ENCODE assay signal across 32 cellular contexts in the genomic region with DNA sequence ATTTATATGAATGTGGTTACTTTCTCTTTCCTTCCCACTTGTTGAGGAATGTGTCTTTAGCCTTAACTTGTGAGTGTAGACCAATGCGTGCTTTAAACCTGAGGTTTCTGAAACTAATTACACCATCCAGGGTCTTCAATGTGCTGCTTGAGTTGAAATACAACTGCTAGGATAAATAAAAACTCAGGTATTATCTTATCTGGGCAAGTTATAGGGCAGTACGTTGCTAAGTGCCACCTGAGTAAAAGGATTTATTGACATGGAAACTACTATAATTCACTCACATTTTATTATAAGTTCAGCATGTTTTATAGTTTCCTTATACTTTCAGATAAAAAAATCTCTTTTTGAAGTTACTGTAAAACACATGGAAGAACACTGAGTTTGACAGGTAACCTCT.
"Had no signal": no experiment of that assay in that cellular context is flagged by ENCODE, and none has a peak within 500 bp of the region (broad histone marks: within the 10 kb centered on the region; RNA-seq: fewer than 3 reads in every experiment).

No MANE protein-coding gene starts in this region.

- H3K4me3 ChIP-seq: adrenal gland, ascending aorta, body of pancreas, breast epithelium, cardiac muscle cell had no signal

- H3K4me1 ChIP-seq: adrenal gland, ascending aorta, body of pancreas, breast epithelium had no signal

- DNase-seq: activated effector memory CD4-positive, alpha-beta T cell treated with anti-CD3 and anti-CD28 coated beads, Interleukin-2, amount 50 U/mL, for 16 hours; activated effector memory CD4-positive, alpha-beta T cell treated with Interleukin-2 at 50 U/mL for 16 hours; activated gamma-delta T cell; activated gamma-delta T cell treated with Interleukin-2 at 50 U/mL for 16 hours; activated naive CD4-positive, alpha-beta T cell; activated naive CD4-positive, alpha-beta T cell treated with anti-CD3 and anti-CD28 coated beads for 36 hours; activated naive CD4-positive, alpha-beta T cell treated with anti-CD3 and anti-CD28 coated beads, Interleukin-2, amount 10 ng/mL, durations not matched to agents 7 days and 5 days; activated naive CD4-positive, alpha-beta T cell treated with anti-CD3 and anti-CD28 coated beads, Interleukin-2, amount 50 U/mL, for 16 hours; activated naive CD4-positive, alpha-beta T cell treated with Interleukin-2 at 50 U/mL for 16 hours; activated naive CD8-positive, alpha-beta T cell treated with anti-CD3 and anti-CD28 coated beads for 36 hours; activated naive CD8-positive, alpha-beta T cell treated with anti-CD3 and anti-CD28 coated beads, Interleukin-2, amount 10 ng/mL, durations not matched to agents 7 days and 5 days; activated naive CD8-positive, alpha-beta T cell treated with anti-CD3 and anti-CD28 coated beads, Interleukin-2, amount 50 U/mL, for 24 hours; activated T-cell treated with anti-CD3 and anti-CD28 coated beads, Interleukin-2, amount 50 U/mL, for 1 hour; activated T-cell treated with anti-CD3 and anti-CD28 coated beads, Interleukin-2, amount 50 U/mL, for 24 hours; activated T-cell treated with anti-CD3 and anti-CD28 coated beads, Interleukin-2, amount 50 U/mL, for 4 hours; activated T-cell treated with anti-CD3 and anti-CD28 coated beads, Interleukin-2, amount 50 U/mL, for 48 hours; activated T-cell treated with anti-CD3 and anti-CD28 coated beads, Interleukin-2, amount 50 U/mL, for 72 hours; adrenal gland; amniotic stem cell; amygdala; anterior cingulate cortex; aorta; body of pancreas; brain microvascular endothelial cell; caudate nucleus; central memory CD4-positive, alpha-beta T cell; cerebellar nuclear complex had no signal

- H3K36me3 ChIP-seq: adrenal gland, ascending aorta, brain microvascular endothelial cell, cardiac muscle cell had no signal

- ATAC-seq: activated naive CD4-positive, alpha-beta T cell treated with anti-CD3 and anti-CD28 coated beads, Interleukin-2, amount 50 U/mL, for 72 hours; activated naive CD8-positive, alpha-beta T cell treated with anti-CD3 and anti-CD28 coated beads, Interleukin-2, amount 50 U/mL, for 24 hours; activated T-cell treated with anti-CD3 and anti-CD28 coated beads, Interleukin-2, amount 50 U/mL, for 4 hours; activated T-cell treated with anti-CD3 and anti-CD28 coated beads, Interleukin-2, amount 50 U/mL, for 72 hours; activated T-helper 17 cell treated with anti-CD3 and anti-CD28 coated beads, Interleukin-2, amount 50 U/mL, for 72 hours; body of pancreas had no signal
